In genomic region chr10:5293691-5294550, GRCh38 we compare ENCODE assay signal across 8 cellular contexts.
DNase-seq lines count a peak whose midpoint lies in the region; ATAC-seq, FAIRE-seq and TF ChIP-seq lines count a peak whose summit lies in the region.

No MANE protein-coding gene starts in this region.

- 66 to 70% methylated on average over 15 of the region's 15 CpGs for WGBS in pancreas, 2 donors
- 63 to 67% methylated on average over 7 to 14 of the region's 15 CpGs for WGBS in gastroesophageal sphincter (ENCODE audit: low coverage in 1 of 2), 2 donors

- H3K4me1 ChIP-seq in A673 (ENCODE audit: insufficient read depth, low read length, poor library complexity, severe bottlenecking): peaks cover 37% of the 10 kb centered on the region
- no peaks in the 10 kb centered on the region for H3K4me1 ChIP-seq in pancreas
- peaks cover 0 to 6% (median 0%) of the 10 kb centered on the region in 3 donors for H3K4me1 ChIP-seq in gastroesophageal sphincter

- intact Hi-C loops in A673 (cut with micrococcal nuclease; ENCODE audit: unreplicated experiment) (no loop called here), pancreas (cut with DNase I) (no loop called here)

- H3K4me3 ChIP-seq in A673 (ENCODE audit: low read depth, low read length, poor library complexity, severe bottlenecking) (no peak overlapping the region), fibroblast of mammary gland (ENCODE audit: control insufficient read depth, low read depth, low read length) (no peak overlapping the region), pancreas (no peak overlapping the region), gastroesophageal sphincter (no peak overlapping the region)

- TF ChIP-seq EP300 in gastroesophageal sphincter (IDR thresholded peaks at IDR 0.05): no peak

- CTCF ChIA-PET in A673 (lab: Charles Lee): no interaction called here

- TF ChIP-seq CTCF in A673 (conservative IDR thresholded peaks at IDR 0.05; ENCODE audit: low read depth, low read length) (peak; percentile 64), fibroblast of mammary gland (conservative IDR thresholded peaks at IDR 0.05; ENCODE audit: control insufficient read depth, insufficient read depth, low read depth, low read length) (peak; percentile 45), pancreas (IDR thresholded peaks at IDR 0.05) (peak in 3 of 4 donors; percentile 7 to 16 (median 11)), gastroesophageal sphincter (IDR thresholded peaks at IDR 0.05) (peak in 1 of 4 experiments; percentile 39)

- BruUV-seq in A673 (replicated peaks; lab: Mats Ljungman, UMichigan): no TSS peak

- TF ChIP-seq POLR2A in gastroesophageal sphincter (IDR thresholded peaks at IDR 0.05): no peak

- no peaks in the 10 kb centered on the region for H3K9me3 ChIP-seq in A673 (ENCODE audit: low read depth, low read length, poor library complexity, severe bottlenecking)
- no peaks in the 10 kb centered on the region for H3K9me3 ChIP-seq in pancreas
- H3K9me3 ChIP-seq in gastroesophageal sphincter: no peaks in the 10 kb centered on the region

- ATAC-seq in GM18867 (IDR thresholded peaks at IDR 0.05; ENCODE audit: unreplicated experiment): peak; percentile 49
- peak; percentile 58 to 84 (median 72) for ATAC-seq in pancreas
- ATAC-seq in gastroesophageal sphincter: no peak

- H3K27ac ChIP-seq in A673 (ENCODE audit: low read depth, low read length, poor library complexity, severe bottlenecking) (peak overlapping the region; percentile 52), pancreas (no peak overlapping the region), gastroesophageal sphincter (peak overlapping the region in 2 of 4 donors; percentile 19 to 44)

- H3K27me3 ChIP-seq in A673 (replicated peaks; ENCODE audit: insufficient read depth, low read depth, low read length, poor library complexity) (no peaks in the 10 kb centered on the region), pancreas (no peaks in the 10 kb centered on the region), gastroesophageal sphincter (peaks cover 7% of the 10 kb centered on the region)

- peak; percentile 71 for DNase-seq in A673 (ENCODE audit: low spot score)
- peak; percentile 24 for DNase-seq in NCI-H748 treated with DMSO at 0.1 percent for 48 hours (lab: John Stamatoyannopoulos, UW)
- peak in 2 of 3 experiments; percentile 31 to 41 for DNase-seq in activated CD8-positive, alpha-beta memory T cell treated with anti-CD3 and anti-CD28 coated beads for 48 hours (ENCODE audit: low read depth in 2 of 3, low spot score in 2 of 3)
- DNase-seq in fibroblast of mammary gland (ENCODE audit: low read depth): peak; percentile 34
- DNase-seq in pancreas: peak; percentile 34 to 86 (median 63)
- DNase-seq in NCI-H2171 (lab: John Stamatoyannopoulos, UW): no peak

- POLR2A ChIA-PET in A673 (lab: Charles Lee; ENCODE audit: low non-redundant PET): no interaction called here

- no peak for FAIRE-seq in pancreas (lab: Jason Lieb, UNC)

- no peaks in the 10 kb centered on the region for H3K36me3 ChIP-seq in A673 (ENCODE audit: insufficient read depth, low read length, poor library complexity, severe bottlenecking)
- no peaks in the 10 kb centered on the region for H3K36me3 ChIP-seq in pancreas
- no peaks in the 10 kb centered on the region for H3K36me3 ChIP-seq in gastroesophageal sphincter
